Comparison of ENCODE assay signal across 16 cellular contexts in the genomic region with DNA sequence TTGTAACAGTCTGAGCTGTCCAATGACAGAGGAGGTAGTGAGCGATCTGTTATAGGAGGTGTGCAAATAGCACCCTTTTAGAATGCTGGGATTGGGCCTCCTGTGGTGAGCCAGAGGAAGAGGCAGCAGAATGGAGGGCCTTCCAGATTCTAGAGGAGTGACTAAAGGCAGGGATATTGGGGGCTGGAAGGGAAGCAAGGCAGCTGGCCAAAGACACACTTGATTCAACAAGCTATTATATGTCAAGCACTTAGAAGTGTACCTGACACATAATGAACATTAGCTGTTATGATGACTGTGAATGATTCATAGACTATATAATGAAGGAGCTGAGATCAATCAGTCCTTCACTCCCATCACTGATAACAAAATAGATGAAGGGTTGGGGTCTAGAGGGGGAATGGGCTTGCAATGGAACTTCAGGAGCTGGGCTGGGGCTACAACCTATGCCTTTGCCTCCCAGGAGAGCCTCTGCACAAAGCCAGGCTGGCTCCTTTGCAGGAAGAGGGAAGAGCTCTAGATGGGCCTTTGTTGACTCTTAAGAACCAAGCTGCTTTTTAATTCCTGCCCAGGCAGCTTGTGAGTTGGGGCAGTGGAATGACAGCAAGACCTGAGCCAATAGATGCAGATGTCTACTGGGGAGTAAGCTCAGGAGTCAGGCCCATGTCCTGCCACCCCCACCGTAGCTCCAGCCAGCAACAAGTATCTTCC. TPM values are rescaled to one million over a fixed set of nuclear protein-coding genes. Genes with fewer than 3 reads are reported as not detected.
DNase-seq lines count a peak whose midpoint lies in the region; ATAC-seq and TF ChIP-seq lines count a peak whose summit lies in the region.
"Had no signal": no experiment of that assay in that cellular context is flagged by ENCODE, and none has a peak within 500 bp of the region (broad histone marks: within the 10 kb centered on the region; RNA-seq: fewer than 3 reads in every experiment).

No MANE protein-coding gene starts in this region.

- ATAC-seq in lower lobe of right lung (no peak), HG03025 (IDR thresholded peaks at IDR 0.05; ENCODE audit: low FRiP score, unreplicated experiment) (no peak)
- ATAC-seq: GM12878 had no signal

- H2AFZ ChIP-seq in PC-9, result no peak overlapping the region

- H3K36me3 ChIP-seq in PC-9 (ENCODE audit: low read depth), result peaks cover 29% of the 10 kb centered on the region
- H3K36me3 ChIP-seq in lower lobe of right lung, result peaks cover 40% of the 10 kb centered on the region
- no peaks in the 10 kb centered on the region for H3K36me3 ChIP-seq in H7 (replicated peaks; ENCODE audit: control insufficient read depth, insufficient read depth, low read length)
- H3K36me3 ChIP-seq: HAP-1 had no signal

- H3K27me3 ChIP-seq in PC-9 (ENCODE audit: insufficient read depth, low read depth) (no peaks in the 10 kb centered on the region), lower lobe of right lung (ENCODE audit: low read depth) (no peaks in the 10 kb centered on the region), H7 (ENCODE audit: control insufficient read depth, insufficient read depth, low read length) (no peaks in the 10 kb centered on the region)
- H3K27me3 ChIP-seq: stomach had no signal

- H3K9me3 ChIP-seq in PC-9 (ENCODE audit: insufficient read depth, low read depth), result no peaks in the 10 kb centered on the region
- no peaks in the 10 kb centered on the region for H3K9me3 ChIP-seq in lower lobe of right lung
- H3K9me3 ChIP-seq: HAP-1, stomach had no signal

- peaks cover 48% of the 10 kb centered on the region for H3K79me2 ChIP-seq in PC-9 (ENCODE audit: low read depth)

- DNase-seq in COLO668 (lab: John Stamatoyannopoulos, UW; ENCODE audit: unreplicated experiment), result peak; percentile 87
- peak; percentile 16 for DNase-seq in EH (ENCODE audit: low read depth)
- DNase-seq in PC-9, result no peak
- peak; percentile 23 for DNase-seq in kidney glomerular epithelial cell (lab: John Stamatoyannopoulos, UW)
- DNase-seq in lower lobe of right lung, result no peak
- DNase-seq in H7, result no peak
- DNase-seq: activated CD4-positive, alpha-beta T cell treated with anti-CD3 and anti-CD28 coated beads, Interleukin-2, amount 50 U/mL, for 4 hours; Calu3; glutamatergic neuron; stimulated activated CD4-positive, alpha-beta T cell treated with anti-CD3 and anti-CD28 coated beads, Interleukin-4, amount 100 ng/mL, for 1 hour; stomach had no signal

- H3K4me3 ChIP-seq in PC-9 (no peak overlapping the region), lower lobe of right lung (no peak overlapping the region), H7 (ENCODE audit: insufficient read depth, low read depth, low read length) (no peak overlapping the region)
- H3K4me3 ChIP-seq: GM12878, HAP-1, lung, stomach had no signal

- peaks cover 41% of the 10 kb centered on the region for H3K4me1 ChIP-seq in PC-9 (replicated peaks; ENCODE audit: insufficient read depth)
- H3K4me1 ChIP-seq in lower lobe of right lung, result peaks cover 34% of the 10 kb centered on the region

- POLR2A ChIA-PET in PC-9 (lab: Charles Lee; ENCODE audit: unreplicated experiment), result interaction anchor here (0.6 to 0.8 kb wide), 3 partner anchors 10 to 37 kb away, joined by 4 to 8 read pairs (median 7); no protein-coding TSS in a partner anchor

- no peaks in the 10 kb centered on the region for H3K9me2 ChIP-seq in PC-9 (ENCODE audit: insufficient read depth)

- CTCF ChIA-PET in PC-9 (lab: Charles Lee), result interaction anchor here (0.6 to 1.3 kb wide), 5 partner anchors 10 to 151 kb away, joined by 3 to 16 read pairs (median 6); partner anchors contain the start of genes ATPAF1 and MOB3C

- no peaks in the 10 kb centered on the region for H4K20me1 ChIP-seq in PC-9 (ENCODE audit: insufficient read depth)

- H3F3A ChIP-seq in PC-9 (ENCODE audit: insufficient read depth, low read depth), result peaks cover 20% of the 10 kb centered on the region; the same call in 1 of the 2 replicates

- intact Hi-C loops in PC-9 (cut with micrococcal nuclease; ENCODE audit: unreplicated experiment), result no loop called here
- intact Hi-C loops in lower lobe of right lung (cut with DNase I), result no loop called here

- no TSS peak for BruUV-seq in PC-9 (replicated peaks; lab: Mats Ljungman, UMichigan)

- TF ChIP-seq CTCF in PC-9 (conservative IDR thresholded peaks at IDR 0.05), result no peak
- TF ChIP-seq CTCF in lower lobe of right lung (IDR thresholded peaks at IDR 0.05), result no peak

- H3K27ac ChIP-seq in PC-9 (peak overlapping the region; percentile 35; the same call in 1 of the 2 replicates), lower lobe of right lung (no peak overlapping the region)
- H3K27ac ChIP-seq: stomach had no signal

- no peak overlapping the region for H3K4me2 ChIP-seq in PC-9

RNA-seq across cellular contexts. Expression of gene MKNK1, which starts 2.3 kb away (rescaled TPM):
- total RNA-seq in PC-9 (2021) (103 and 112 TPM in 2 replicates), lower lobe of right lung (77.6 TPM)
- 31.3 and 34.7 TPM in 2 replicates for total RNA-seq in H7 (2014; rRNA removed; shearing (Covaris generic))

RNA-seq across cellular contexts. Expression of gene MOB3C, which starts 10.2 kb away (rescaled TPM):
- 33.9 and 35.2 TPM in 2 replicates for total RNA-seq in PC-9 (2021)
- total RNA-seq in lower lobe of right lung, result 30.2 TPM
- 1.3 and 3.4 TPM in 2 replicates for total RNA-seq in H7 (2014; rRNA removed; shearing (Covaris generic))

RNA-seq across cellular contexts. Expression of gene KNCN, which starts 55.0 kb away (rescaled TPM):
- total RNA-seq in PC-9 (2021) (not detected in 2 replicates), lower lobe of right lung (not detected)
- total RNA-seq in H7 (2014; rRNA removed; shearing (Covaris generic)), result not detected in 2 replicates
- total RNA-seq: Calu3, GM12878, LHCN-M2, stomach had no signal

Comparison
In these comparisons a context has a peak if more than half of its experiments do, and no peak if none do; other contexts are left out.
1. DNase-seq: peak in COLO668 (single experiment), EH (single experiment) and kidney glomerular epithelial cell (single experiment); none in PC-9 (0 of 2), lower lobe of right lung (single experiment) and H7 (single experiment).